Comparison of ENCODE assay signal across 14 cellular contexts in the genomic region with DNA sequence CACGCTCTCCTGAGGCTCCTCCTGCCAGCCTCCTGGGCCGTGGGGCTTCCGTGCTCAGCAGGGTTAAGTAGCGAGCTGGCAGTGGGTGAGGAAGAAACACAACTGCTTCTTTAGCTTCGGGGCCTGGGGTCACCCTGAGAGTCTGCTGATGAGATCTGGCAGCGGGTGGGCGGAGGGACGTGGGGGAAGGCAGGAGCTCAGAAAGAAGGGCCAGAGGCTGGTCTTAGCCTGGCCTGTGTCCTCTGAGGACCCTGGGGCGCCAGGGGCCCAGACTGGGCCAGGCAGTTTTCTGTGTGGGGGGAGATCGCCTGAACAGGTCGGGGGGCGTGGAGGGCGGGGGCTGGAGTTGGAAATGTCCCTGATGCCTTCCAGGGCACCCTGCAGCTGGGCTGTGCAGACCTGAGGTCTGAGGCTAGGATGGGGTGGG.
A peak's percentile ranks its signal among the peaks of the same experiment; 100 is the strongest.
DNase-seq lines count a peak whose midpoint lies in the region; TF ChIP-seq lines count a peak whose summit lies in the region.
"Had no signal": no experiment of that assay in that cellular context is flagged by ENCODE, and none has a peak within 500 bp of the region (broad histone marks: within the 10 kb centered on the region; RNA-seq: fewer than 3 reads in every experiment).

No MANE protein-coding gene starts in this region.

- no peaks in the 10 kb centered on the region for H3K27me3 ChIP-seq in SK-N-SH (ENCODE audit: insufficient read depth)
- H3K27me3 ChIP-seq in hepatocyte, result no peaks in the 10 kb centered on the region
- H3K27me3 ChIP-seq: uterus had no signal

- no peak overlapping the region for H3K27ac Mint-ChIP-seq in type B pancreatic cell
- H3K27ac Mint-ChIP-seq in activated naive CD8-positive, alpha-beta T cell treated with anti-CD3 and anti-CD28 coated beads for 36 hours, result no peak overlapping the region
- H3K27ac Mint-ChIP-seq: activated CD8-positive, alpha-beta T cell treated with anti-CD3 and anti-CD28 coated beads, Interleukin-2, amount 10 ng/mL, durations not matched to agents 7 days and 5 days had no signal

- H2AFZ ChIP-seq in SK-N-SH (ENCODE audit: low read depth) (no peak overlapping the region), hepatocyte (no peak overlapping the region)

- 43% methylated on average over 12 of the region's 13 CpGs for WGBS in SK-N-SH (ENCODE audit: low lambda C conversion rate)
- 42% methylated on average over 9 of the region's 13 CpGs for WGBS in hepatocyte (ENCODE audit: low lambda C conversion rate, missing lambda C conversion rate)

- peak overlapping the region in 1 of 2 experiments; percentile 9; a peak in 1 of 4 replicates for H3K4me3 ChIP-seq in SK-N-SH (ENCODE audit: low read depth in 2 of 2, low read length in 1 of 2)
- H3K4me3 ChIP-seq in hepatocyte, result no peak overlapping the region
- H3K4me3 ChIP-seq in skin epidermis, result no peak overlapping the region
- H3K4me3 ChIP-seq: uterus had no signal

- H3K4me2 ChIP-seq in SK-N-SH, result peak overlapping the region; percentile 63
- peak overlapping the region; percentile 58 for H3K4me2 ChIP-seq in hepatocyte

- POLR2A ChIA-PET in SK-N-SH (lab: Yijun Ruan, JAX), result interaction anchor here (0.7 to 1.8 kb wide), 5 partner anchors 39 to 99 kb away, joined by 3 to 16 read pairs (median 4); no protein-coding TSS in a partner anchor

- peak in 1 of 2 experiments; percentile 51; a peak in 1 of 4 replicates for TF ChIP-seq EP300 in SK-N-SH (IDR thresholded peaks at IDR 0.05; ENCODE audit: borderline replicate concordance in 1 of 2, low read depth in 1 of 2, low read length in 1 of 2)

- H3K9me2 ChIP-seq in SK-N-SH (no peaks in the 10 kb centered on the region), hepatocyte (replicated peaks; ENCODE audit: insufficient read depth) (no peaks in the 10 kb centered on the region)

- no peak overlapping the region for H3K4me3 Mint-ChIP-seq in type B pancreatic cell
- H3K4me3 Mint-ChIP-seq in activated naive CD8-positive, alpha-beta T cell treated with anti-CD3 and anti-CD28 coated beads for 36 hours, result no peak overlapping the region
- H3K4me3 Mint-ChIP-seq: activated CD8-positive, alpha-beta T cell treated with anti-CD3 and anti-CD28 coated beads, Interleukin-2, amount 10 ng/mL, durations not matched to agents 7 days and 5 days had no signal

- no peaks in the 10 kb centered on the region for H3K36me3 ChIP-seq in SK-N-SH (replicated peaks in 1 of 2; ENCODE audit: control insufficient read depth in 1 of 2, insufficient read depth in 2 of 2, low read length in 1 of 2)
- H3K36me3 ChIP-seq in hepatocyte (replicated peaks; ENCODE audit: insufficient read depth, low read depth), result no peaks in the 10 kb centered on the region
- H3K36me3 ChIP-seq: uterus had no signal

- TF ChIP-seq RAD21 in SK-N-SH (IDR thresholded peaks at IDR 0.05; ENCODE audit: low read length), result no peak

- H3K4me1 ChIP-seq in SK-N-SH (ENCODE audit: control insufficient read depth in 1 of 2, insufficient read depth in 2 of 2, low read depth in 1 of 2, low read length in 1 of 2) (peaks cover 25 to 48% of the 10 kb centered on the region in 2 experiments; a peak in 3 of 4 replicates), hepatocyte (ENCODE audit: insufficient read depth) (peaks cover 49% of the 10 kb centered on the region)

- H3F3A ChIP-seq in SK-N-SH (replicated peaks; ENCODE audit: insufficient read depth), result no peaks in the 10 kb centered on the region

- H3K9ac ChIP-seq in SK-N-SH, result peak overlapping the region; percentile 55; the same call in 1 of the 2 replicates

- H3K79me2 ChIP-seq in SK-N-SH (ENCODE audit: insufficient read depth) (no peaks in the 10 kb centered on the region), hepatocyte (peaks cover 4% of the 10 kb centered on the region)

- no peaks in the 10 kb centered on the region for H4K20me1 ChIP-seq in SK-N-SH (ENCODE audit: insufficient read depth)
- H4K20me1 ChIP-seq in hepatocyte (ENCODE audit: insufficient read depth, poor library complexity, severe bottlenecking), result no peaks in the 10 kb centered on the region

- H3K9me3 ChIP-seq in SK-N-SH (no peaks in the 10 kb centered on the region), hepatocyte (ENCODE audit: low read depth) (no peaks in the 10 kb centered on the region)
- H3K9me3 ChIP-seq: uterus had no signal

- CTCF ChIA-PET in SK-N-SH (lab: Yijun Ruan, JAX), result interaction anchor here (0.6 to 3.3 kb wide), 16 partner anchors 10 to 135 kb away, joined by 3 to 16 read pairs (median 3); no protein-coding TSS in a partner anchor

- H3K36me3 Mint-ChIP-seq in type B pancreatic cell, result peaks cover 9% of the 10 kb centered on the region
- no peaks in the 10 kb centered on the region for H3K36me3 Mint-ChIP-seq in activated naive CD8-positive, alpha-beta T cell treated with anti-CD3 and anti-CD28 coated beads for 36 hours

- H3K27ac ChIP-seq in C4-2B (peak overlapping the region; percentile 78), SK-N-SH (ENCODE audit: low read depth in 2 of 2, low read length in 1 of 2) (peak overlapping the region; percentile 68 to 81), hepatocyte (peak overlapping the region; percentile 93), skin epidermis (peak overlapping the region in 20 of 21 experiments; percentile 6 to 82 (median 68))

- no peaks in the 10 kb centered on the region for H3K27me3 Mint-ChIP-seq in type B pancreatic cell
- no peaks in the 10 kb centered on the region for H3K27me3 Mint-ChIP-seq in activated naive CD8-positive, alpha-beta T cell treated with anti-CD3 and anti-CD28 coated beads for 36 hours

- TF ChIP-seq CTCF in C4-2B (conservative IDR thresholded peaks at IDR 0.05) (no peak), SK-N-SH (IDR thresholded peaks at IDR 0.05) (no peak), hepatocyte (IDR thresholded peaks at IDR 0.05; ENCODE audit: poor library complexity) (no peak), type B pancreatic cell (conservative IDR thresholded peaks at IDR 0.05) (no peak)

- H3K9me3 Mint-ChIP-seq in type B pancreatic cell, result no peaks in the 10 kb centered on the region
- peaks cover 2% of the 10 kb centered on the region for H3K9me3 Mint-ChIP-seq in activated naive CD8-positive, alpha-beta T cell treated with anti-CD3 and anti-CD28 coated beads for 36 hours

- H3K4me1 Mint-ChIP-seq in type B pancreatic cell (ENCODE audit: unreplicated experiment), result peaks cover 26% of the 10 kb centered on the region
- H3K4me1 Mint-ChIP-seq in activated naive CD8-positive, alpha-beta T cell treated with anti-CD3 and anti-CD28 coated beads for 36 hours, result no peaks in the 10 kb centered on the region

- peak; percentile 82 for DNase-seq in SK-N-SH
- DNase-seq in hepatocyte (ENCODE audit: low spot score), result no peak
- DNase-seq in C1 segment of cervical spinal cord (lab: John Stamatoyannopoulos, UW), result no peak
- DNase-seq in type B pancreatic cell (ENCODE audit: extremely low spot score, unreplicated experiment), result no peak
- no peak for DNase-seq in NCI-H1417 treated with DMSO at 0.1 percent for 48 hours (lab: John Stamatoyannopoulos, UW)
- DNase-seq in activated naive CD8-positive, alpha-beta T cell treated with anti-CD3 and anti-CD28 coated beads for 36 hours, result no peak
- DNase-seq: activated CD8-positive, alpha-beta T cell treated with anti-CD3 and anti-CD28 coated beads, Interleukin-2, amount 10 ng/mL, durations not matched to agents 7 days and 5 days; activated naive CD4-positive, alpha-beta T cell treated with Interleukin-2 at 50 U/mL for 16 hours; NCI-H187 treated with DMSO at 0.1 percent for 48 hours; NK-92 treated with Interleukin-12 subunit alpha and Interleukin-12 subunit beta, amount 100 ng/mL, for 24 hours; T-helper 9 cell had no signal

TF ChIP-seq in SK-N-SH, 30 proteins besides CTCF, POLR2A, EP300 and RAD21:
- TF ChIP-seq USF2 (IDR thresholded peaks at IDR 0.05; ENCODE audit: borderline replicate concordance, low read depth, low read length), result no peak
- TF ChIP-seq GATA2 (CRISPR knock-in tag; IDR thresholded peaks at IDR 0.05), result peak; percentile 70
